ENCODE assay signal across 2 cellular contexts in the genomic region with DNA sequence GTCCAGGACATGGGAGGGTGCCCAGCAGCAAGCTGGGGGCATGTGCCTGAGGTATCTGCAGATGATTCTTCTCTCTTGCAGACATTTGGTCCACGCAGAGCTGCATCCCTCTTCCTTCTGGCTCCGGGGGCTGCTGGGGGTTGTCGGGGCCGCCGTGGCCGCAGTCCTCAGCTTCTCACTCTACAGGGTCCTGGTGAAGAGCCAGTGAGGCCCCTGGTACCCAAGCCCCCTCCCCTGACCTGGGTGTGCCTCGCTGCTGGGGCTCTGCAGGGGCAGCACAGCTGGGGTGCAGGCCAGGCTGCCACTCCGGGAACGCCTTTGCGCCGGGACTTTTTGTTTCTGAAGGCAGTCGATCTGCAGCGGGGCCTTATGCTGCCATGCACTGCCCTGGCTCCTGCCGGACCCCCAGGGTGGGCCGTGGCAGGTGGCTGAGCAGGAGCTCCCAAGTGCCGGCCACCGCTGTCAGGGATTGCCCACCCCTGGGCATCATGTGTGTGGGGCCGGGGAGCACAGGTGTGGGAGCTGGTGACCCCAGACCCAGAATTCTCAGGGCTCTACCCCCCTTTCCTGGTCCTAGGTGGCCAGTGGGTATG.
TF ChIP-seq lines count a peak whose summit lies in the region.

No MANE protein-coding gene starts in this region.

TF ChIP-seq in IMR-90, 13 proteins besides CTCF, POLR2A, EP300 and RAD21:
- no peak for TF ChIP-seq CEBPB (IDR thresholded peaks at IDR 0.05; ENCODE audit: low read depth, low read length)
- no peak for TF ChIP-seq BHLHE40 (IDR thresholded peaks at IDR 0.05; ENCODE audit: low read depth, low read length)
- no peak for TF ChIP-seq MAFK (IDR thresholded peaks at IDR 0.05; ENCODE audit: low read depth, low read length)
- TF ChIP-seq MAZ (IDR thresholded peaks at IDR 0.05; ENCODE audit: borderline replicate concordance, low read depth, low read length): no peak
- TF ChIP-seq, protein P1, sequence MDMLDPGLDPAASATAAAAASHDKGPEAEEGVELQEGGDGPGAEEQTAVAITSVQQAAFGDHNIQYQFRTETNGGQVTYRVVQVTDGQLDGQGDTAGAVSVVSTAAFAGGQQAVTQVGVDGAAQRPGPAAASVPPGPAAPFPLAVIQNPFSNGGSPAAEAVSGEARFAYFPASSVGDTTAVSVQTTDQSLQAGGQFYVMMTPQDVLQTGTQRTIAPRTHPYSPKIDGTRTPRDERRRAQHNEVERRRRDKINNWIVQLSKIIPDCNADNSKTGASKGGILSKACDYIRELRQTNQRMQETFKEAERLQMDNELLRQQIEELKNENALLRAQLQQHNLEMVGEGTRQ (IDR thresholded peaks at IDR 0.05; ENCODE audit: low read depth, low read length): no peak

TF ChIP-seq in HEK293T, 16 proteins besides CTCF, POLR2A, EP300 and RAD21:
- TF ChIP-seq PKNOX1 (IDR thresholded peaks at IDR 0.05) (no peak), NFRKB (IDR thresholded peaks at IDR 0.05) (no peak), ZNF384 (IDR thresholded peaks at IDR 0.05) (no peak), ELF4 (IDR thresholded peaks at IDR 0.05) (no peak), HDGF (IDR thresholded peaks at IDR 0.05; ENCODE audit: borderline replicate concordance) (no peak), FOXA1 (IDR thresholded peaks at IDR 0.05) (no peak), LEF1 (IDR thresholded peaks at IDR 0.05; ENCODE audit: borderline replicate concordance) (no peak), FOXM1 (IDR thresholded peaks at IDR 0.05; ENCODE audit: borderline replicate concordance) (no peak)
